In the genomic region with DNA sequence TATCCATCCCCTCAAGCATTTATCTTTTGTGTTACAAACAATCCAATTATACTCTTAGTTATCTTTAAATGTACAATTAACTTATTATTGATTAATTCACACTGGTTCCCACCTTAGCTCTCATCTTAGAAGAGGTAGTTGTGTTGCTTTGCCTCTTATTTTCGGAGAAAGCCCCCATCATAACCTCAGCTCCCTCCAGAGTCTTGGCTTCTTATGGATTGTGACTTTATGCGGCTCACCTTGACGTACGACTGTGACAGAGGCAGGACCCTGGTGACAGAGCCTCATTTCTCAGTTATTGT, we compare ENCODE assay signal across 11 cellular contexts.
DNase-seq lines count a peak whose midpoint lies in the region; ATAC-seq and TF ChIP-seq lines count a peak whose summit lies in the region.
"Had no signal": no experiment of that assay in that cellular context is flagged by ENCODE, and none has a peak within 500 bp of the region (broad histone marks: within the 10 kb centered on the region; RNA-seq: fewer than 3 reads in every experiment).

No MANE protein-coding gene starts in this region.

- POLR2A ChIA-PET in activated CD4-positive, alpha-beta memory T cell treated with anti-CD3 and anti-CD28 coated beads, Interleukin-2, amount 10 ng/mL, durations not matched to agents 7 days and 5 days (lab: Charles Lee), result interaction anchor here (0.9 to 2.9 kb wide), 7 partner anchors 9 to 66 kb away, joined by 3 to 29 read pairs (median 8); no protein-coding TSS in a partner anchor

- no peak for DNase-seq in activated naive CD4-positive, alpha-beta T cell (lab: John Stamatoyannopoulos, UW)
- DNase-seq in activated CD4-positive, alpha-beta memory T cell treated with anti-CD3 and anti-CD28 coated beads, Interleukin-2, amount 10 ng/mL, durations not matched to agents 7 days and 5 days, result no peak
- no peak for DNase-seq in tibial nerve (ENCODE audit: low spot score in 2 of 2)
- no peak for DNase-seq in NCI-H1048 (lab: John Stamatoyannopoulos, UW)
- DNase-seq in stimulated activated CD4-positive, alpha-beta T cell treated with anti-CD3 and anti-CD28 coated beads, Interleukin-4, amount 100 ng/mL, for 24 hours, result no peak
- DNase-seq: BE2C, NCI-H526 treated with DMSO at 0.1 percent for 48 hours, nephron progenitor cell had no signal

- H3K27ac ChIP-seq in liver (ENCODE audit: low read depth in 1 of 2, low read length in 2 of 2) (peak overlapping the region; percentile 82 to 93), tibial nerve (peak overlapping the region in 3 of 4 donors; percentile 37 to 55 (median 46))

- TF ChIP-seq RAD21 in liver (IDR thresholded peaks at IDR 0.05), result no peak

- TF ChIP-seq CTCF in liver (IDR thresholded peaks at IDR 0.05; ENCODE audit: low read depth, low read length, missing input control), result no peak
- no peak for TF ChIP-seq CTCF in tibial nerve (IDR thresholded peaks at IDR 0.05)

- peak overlapping the region; percentile 70 for H3K4me3 Mint-ChIP-seq in activated naive CD4-positive, alpha-beta T cell treated with anti-CD3 and anti-CD28 coated beads, Interleukin-2, amount 50 U/mL, for 24 hours
- H3K4me3 Mint-ChIP-seq in activated CD4-positive, alpha-beta memory T cell treated with anti-CD3 and anti-CD28 coated beads, Interleukin-2, amount 10 ng/mL, durations not matched to agents 7 days and 5 days, result peak overlapping the region; percentile 36
- H3K4me3 Mint-ChIP-seq: nephron progenitor cell had no signal

- H3K9ac ChIP-seq in liver (ENCODE audit: low read depth in 1 of 2, low read length in 2 of 2), result peak overlapping the region in 1 of 2 donors; percentile 49

- H3K4me1 Mint-ChIP-seq in activated naive CD4-positive, alpha-beta T cell treated with anti-CD3 and anti-CD28 coated beads, Interleukin-2, amount 50 U/mL, for 24 hours, result peaks cover 94% of the 10 kb centered on the region
- H3K4me1 Mint-ChIP-seq in activated CD4-positive, alpha-beta memory T cell treated with anti-CD3 and anti-CD28 coated beads, Interleukin-2, amount 10 ng/mL, durations not matched to agents 7 days and 5 days, result peaks cover 74% of the 10 kb centered on the region

- no peaks in the 10 kb centered on the region for H3K9me3 ChIP-seq in liver (ENCODE audit: control insufficient read depth in 4 of 4, low read length in 3 of 4)
- H3K9me3 ChIP-seq in tibial nerve, result no peaks in the 10 kb centered on the region
- H3K9me3 ChIP-seq: BE2C had no signal

- CTCF ChIA-PET in activated CD4-positive, alpha-beta memory T cell treated with anti-CD3 and anti-CD28 coated beads, Interleukin-2, amount 10 ng/mL, durations not matched to agents 7 days and 5 days (lab: Charles Lee), result interaction anchor here (1.1 to 1.5 kb wide), 3 partner anchors 30 to 482 kb away, joined by 3 to 7 read pairs (median 5); no protein-coding TSS in a partner anchor

- H3K27me3 ChIP-seq in liver (ENCODE audit: control insufficient read depth in 4 of 4, insufficient read depth in 4 of 4, low read length in 3 of 4), result no peaks in the 10 kb centered on the region
- H3K27me3 ChIP-seq in tibial nerve, result no peaks in the 10 kb centered on the region
- H3K27me3 ChIP-seq: BE2C had no signal

- ATAC-seq in HG03460 (IDR thresholded peaks at IDR 0.05; ENCODE audit: unreplicated experiment), result no peak

- H3K4me3 ChIP-seq in liver (ENCODE audit: low read depth in 1 of 3, low read length in 3 of 3) (no peak overlapping the region), tibial nerve (no peak overlapping the region)

- TF ChIP-seq POLR2A in tibial nerve (IDR thresholded peaks at IDR 0.05), result no peak

- no peaks in the 10 kb centered on the region for H3K9me3 Mint-ChIP-seq in activated naive CD4-positive, alpha-beta T cell treated with anti-CD3 and anti-CD28 coated beads, Interleukin-2, amount 50 U/mL, for 24 hours
- H3K9me3 Mint-ChIP-seq in activated CD4-positive, alpha-beta memory T cell treated with anti-CD3 and anti-CD28 coated beads, Interleukin-2, amount 10 ng/mL, durations not matched to agents 7 days and 5 days, result no peaks in the 10 kb centered on the region
- H3K9me3 Mint-ChIP-seq: nephron progenitor cell had no signal

- H3K4me1 ChIP-seq in liver (ENCODE audit: control insufficient read depth in 4 of 4, insufficient read depth in 4 of 4, low read length in 3 of 4), result peaks cover 15 to 80% (median 67%) of the 10 kb centered on the region in 4 donors
- peaks cover 0 to 91% (median 44%) of the 10 kb centered on the region in 4 donors for H3K4me1 ChIP-seq in tibial nerve

- no peak for TF ChIP-seq EP300 in tibial nerve (IDR thresholded peaks at IDR 0.05)

- H3K36me3 ChIP-seq in liver (ENCODE audit: control insufficient read depth in 4 of 4, insufficient read depth in 3 of 4, low read depth in 1 of 4, low read length in 3 of 4) (peaks cover 0 to 3% (median 0%) of the 10 kb centered on the region in 4 donors), tibial nerve (peaks cover 0 to 7% (median 0%) of the 10 kb centered on the region in 3 donors)
- H3K36me3 ChIP-seq: BE2C had no signal

- peak overlapping the region; percentile 93 for H3K27ac Mint-ChIP-seq in activated naive CD4-positive, alpha-beta T cell treated with anti-CD3 and anti-CD28 coated beads, Interleukin-2, amount 50 U/mL, for 24 hours
- H3K27ac Mint-ChIP-seq in activated CD4-positive, alpha-beta memory T cell treated with anti-CD3 and anti-CD28 coated beads, Interleukin-2, amount 10 ng/mL, durations not matched to agents 7 days and 5 days, result peak overlapping the region; percentile 91
- H3K27ac Mint-ChIP-seq: nephron progenitor cell had no signal

- H3K36me3 Mint-ChIP-seq in activated naive CD4-positive, alpha-beta T cell treated with anti-CD3 and anti-CD28 coated beads, Interleukin-2, amount 50 U/mL, for 24 hours, result no peaks in the 10 kb centered on the region
- H3K36me3 Mint-ChIP-seq in activated CD4-positive, alpha-beta memory T cell treated with anti-CD3 and anti-CD28 coated beads, Interleukin-2, amount 10 ng/mL, durations not matched to agents 7 days and 5 days (ENCODE audit: low read depth), result peaks cover 41% of the 10 kb centered on the region

- no peaks in the 10 kb centered on the region for H3K27me3 Mint-ChIP-seq in activated naive CD4-positive, alpha-beta T cell treated with anti-CD3 and anti-CD28 coated beads, Interleukin-2, amount 50 U/mL, for 24 hours
- H3K27me3 Mint-ChIP-seq in activated CD4-positive, alpha-beta memory T cell treated with anti-CD3 and anti-CD28 coated beads, Interleukin-2, amount 10 ng/mL, durations not matched to agents 7 days and 5 days, result no peaks in the 10 kb centered on the region

- WGBS in liver, result 83% methylated on average over 4 of the region's 4 CpGs
- 86 to 89% methylated on average over 4 of the region's 4 CpGs for WGBS in tibial nerve, 2 donors

TF ChIP-seq in liver, 16 proteins besides CTCF, POLR2A, EP300 and RAD21:
- TF ChIP-seq YY1 (IDR thresholded peaks at IDR 0.05), result no peak
- TF ChIP-seq FOXA1 (IDR thresholded peaks at IDR 0.05), result no peak
- TF ChIP-seq JUND (IDR thresholded peaks at IDR 0.05), result no peak
- no peak for TF ChIP-seq HNF4A (conservative IDR thresholded peaks at IDR 0.05)
- TF ChIP-seq TAF1 (conservative IDR thresholded peaks at IDR 0.05), result no peak
- no peak for TF ChIP-seq HNF4G (IDR thresholded peaks at IDR 0.05)
- TF ChIP-seq ATF3 (IDR thresholded peaks at IDR 0.05), result no peak
- TF ChIP-seq GABPA (IDR thresholded peaks at IDR 0.05 in 1 of 2, conservative IDR thresholded peaks at IDR 0.05 in 1 of 2), result no peak
- no peak for TF ChIP-seq SP1 (IDR thresholded peaks at IDR 0.05)
- no peak for TF ChIP-seq ZBTB33 (IDR thresholded peaks at IDR 0.05)
- TF ChIP-seq EGR1 (IDR thresholded peaks at IDR 0.05; ENCODE audit: low read depth in 2 of 2), result no peak
- TF ChIP-seq MAX (IDR thresholded peaks at IDR 0.05), result no peak
- no peak for TF ChIP-seq RXRA (IDR thresholded peaks at IDR 0.05)
